Comparison of ENCODE assay signal across 33 cellular contexts in the genomic region with DNA sequence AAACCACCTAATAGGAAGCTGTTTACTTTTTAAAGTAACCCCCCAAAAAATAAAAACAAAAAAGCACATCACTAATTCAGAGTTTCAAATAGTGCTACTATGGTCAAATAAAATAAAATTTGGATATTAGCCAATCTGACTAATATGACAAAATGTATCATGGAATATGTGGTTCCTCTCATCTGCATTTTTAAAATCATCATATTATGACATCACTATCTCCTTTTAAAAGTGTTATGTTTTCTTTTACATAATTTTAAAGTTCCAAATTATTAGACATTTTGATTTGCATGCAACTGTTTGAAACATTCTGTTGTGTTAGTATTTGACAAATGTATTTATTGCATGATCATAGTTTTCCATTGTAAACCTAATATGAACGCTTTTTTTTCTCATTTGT.
"Had no signal": no experiment of that assay in that cellular context is flagged by ENCODE, and none has a peak within 500 bp of the region (broad histone marks: within the 10 kb centered on the region; RNA-seq: fewer than 3 reads in every experiment).

No MANE protein-coding gene starts in this region.

- ATAC-seq: activated naive CD4-positive, alpha-beta T cell treated with anti-CD3 and anti-CD28 coated beads, Interleukin-2, amount 50 U/mL, for 72 hours; activated naive CD8-positive, alpha-beta T cell treated with anti-CD3 and anti-CD28 coated beads, Interleukin-2, amount 50 U/mL, for 24 hours; activated T-cell treated with anti-CD3 and anti-CD28 coated beads, Interleukin-2, amount 50 U/mL, for 4 hours; activated T-cell treated with anti-CD3 and anti-CD28 coated beads, Interleukin-2, amount 50 U/mL, for 72 hours; activated T-helper 17 cell treated with anti-CD3 and anti-CD28 coated beads, Interleukin-2, amount 50 U/mL, for 72 hours; body of pancreas had no signal

- H3K4me1 ChIP-seq: adrenal gland, ascending aorta, body of pancreas, breast epithelium had no signal

- H3K36me3 ChIP-seq: adrenal gland, ascending aorta, brain microvascular endothelial cell, breast epithelium, cardiac muscle cell had no signal

- FAIRE-seq: astrocyte, bronchial epithelial cell had no signal

- H3K27ac ChIP-seq: adrenal gland, ascending aorta, body of pancreas, brain microvascular endothelial cell, breast epithelium, cardiac muscle cell had no signal

- H3K4me3 ChIP-seq: adrenal gland, ascending aorta, body of pancreas, breast epithelium, cardiac muscle cell had no signal

- DNase-seq: activated effector memory CD4-positive, alpha-beta T cell treated with anti-CD3 and anti-CD28 coated beads, Interleukin-2, amount 50 U/mL, for 16 hours; activated effector memory CD4-positive, alpha-beta T cell treated with Interleukin-2 at 50 U/mL for 16 hours; activated gamma-delta T cell; activated gamma-delta T cell treated with Interleukin-2 at 50 U/mL for 16 hours; activated naive CD4-positive, alpha-beta T cell; activated naive CD4-positive, alpha-beta T cell treated with anti-CD3 and anti-CD28 coated beads for 36 hours; activated naive CD4-positive, alpha-beta T cell treated with anti-CD3 and anti-CD28 coated beads, Interleukin-2, amount 10 ng/mL, durations not matched to agents 7 days and 5 days; activated naive CD4-positive, alpha-beta T cell treated with anti-CD3 and anti-CD28 coated beads, Interleukin-2, amount 50 U/mL, for 16 hours; activated naive CD4-positive, alpha-beta T cell treated with Interleukin-2 at 50 U/mL for 16 hours; activated naive CD8-positive, alpha-beta T cell treated with anti-CD3 and anti-CD28 coated beads for 36 hours; activated naive CD8-positive, alpha-beta T cell treated with anti-CD3 and anti-CD28 coated beads, Interleukin-2, amount 10 ng/mL, durations not matched to agents 7 days and 5 days; activated naive CD8-positive, alpha-beta T cell treated with anti-CD3 and anti-CD28 coated beads, Interleukin-2, amount 50 U/mL, for 24 hours; activated T-cell treated with anti-CD3 and anti-CD28 coated beads, Interleukin-2, amount 50 U/mL, for 24 hours; activated T-cell treated with anti-CD3 and anti-CD28 coated beads, Interleukin-2, amount 50 U/mL, for 4 hours; activated T-cell treated with anti-CD3 and anti-CD28 coated beads, Interleukin-2, amount 50 U/mL, for 48 hours; activated T-cell treated with anti-CD3 and anti-CD28 coated beads, Interleukin-2, amount 50 U/mL, for 72 hours; adrenal gland; amniotic stem cell; amygdala; anterior cingulate cortex; aorta; body of pancreas; brain microvascular endothelial cell; caudate nucleus; central memory CD4-positive, alpha-beta T cell; cerebellar nuclear complex had no signal

- H3K9me3 ChIP-seq: adrenal gland, ascending aorta, body of pancreas, breast epithelium had no signal

- H3K27me3 ChIP-seq: adrenal gland, ascending aorta, body of pancreas, brain microvascular endothelial cell, breast epithelium, cardiac muscle cell had no signal
